ENCODE assay signal across 24 cellular contexts in genomic region chrY:19869715-19870114, GRCh38.
DNase-seq lines count a peak whose midpoint lies in the region; ATAC-seq, FAIRE-seq and TF ChIP-seq lines count a peak whose summit lies in the region.
"Had no signal": no experiment of that assay in that cellular context is flagged by ENCODE, and none has a peak within 500 bp of the region (broad histone marks: within the 10 kb centered on the region; RNA-seq: fewer than 3 reads in every experiment).

No MANE protein-coding gene starts in this region.

- DNase-seq in HepG2 (ENCODE audit: low spot score) (no peak), right lobe of liver (no peak), KBM-7 (peak; percentile 94), thoracic aorta (ENCODE audit: low spot score) (no peak), breast epithelium (ENCODE audit: low spot score in 2 of 2) (no peak), NOMO-1 (lab: John Stamatoyannopoulos, UW; ENCODE audit: unreplicated experiment in 2 of 2) (no peak)
- no peak for DNase-seq in activated naive CD8-positive, alpha-beta T cell treated with anti-CD3 and anti-CD28 coated beads, Interleukin-2, amount 10 ng/mL, durations not matched to agents 7 days and 5 days
- DNase-seq: DND-41; effector CD4-positive, alpha-beta T cell; erythroblast; foreskin fibroblast; immature natural killer cell; NCI-H1105; NCI-H2081 treated with DMSO at 0.1 percent for 48 hours; NCI-H446 treated with DMSO at 0.1 percent for 48 hours; nephron progenitor cell; PC-9; testis had no signal

- intact Hi-C loops in HepG2 (cut with micrococcal nuclease; ENCODE audit: unreplicated experiment) (no loop called here), right lobe of liver (cut with DNase I) (no loop called here), breast epithelium (cut with DNase I; ENCODE audit: low total_unique reads) (no loop called here)

- TF ChIP-seq EP300 in HepG2 (IDR thresholded peaks at IDR 0.05; ENCODE audit: low read depth in 2 of 2, low read length in 2 of 2) = no peak
- TF ChIP-seq EP300 in HepG2 (CRISPR knock-in tag; IDR thresholded peaks at IDR 0.05; ENCODE audit: borderline replicate concordance) = no peak

- no peaks in the 10 kb centered on the region for H3K36me3 Mint-ChIP-seq in activated naive CD8-positive, alpha-beta T cell treated with anti-CD3 and anti-CD28 coated beads, Interleukin-2, amount 10 ng/mL, durations not matched to agents 7 days and 5 days
- H3K36me3 Mint-ChIP-seq: immature natural killer cell, mesothelial cell of epicardium had no signal

- H3K4me2 ChIP-seq in HepG2 (ENCODE audit: low read depth, low read length) = peak overlapping the region; percentile 39; the same call in 1 of the 2 replicates
- H3K4me2 ChIP-seq: PC-9 had no signal

- ATAC-seq in HepG2 (peak; percentile 58), right lobe of liver (no peak), thoracic aorta (ENCODE audit: insufficient number of reproducible peaks, low FRiP score, low read depth) (no peak), HG03432 (IDR thresholded peaks at IDR 0.05; ENCODE audit: unreplicated experiment) (no peak)
- ATAC-seq in activated naive CD8-positive, alpha-beta T cell treated with anti-CD3 and anti-CD28 coated beads, Interleukin-2, amount 10 ng/mL, durations not matched to agents 7 days and 5 days (ENCODE audit: low read depth) = no peak
- ATAC-seq: left lobe of liver, sciatic nerve had no signal

- peak overlapping the region; percentile 30 for H3K4me3 Mint-ChIP-seq in activated naive CD8-positive, alpha-beta T cell treated with anti-CD3 and anti-CD28 coated beads, Interleukin-2, amount 10 ng/mL, durations not matched to agents 7 days and 5 days
- H3K4me3 Mint-ChIP-seq: mesothelial cell of epicardium, nephron progenitor cell had no signal

- no peaks in the 10 kb centered on the region for H3K27me3 Mint-ChIP-seq in activated naive CD8-positive, alpha-beta T cell treated with anti-CD3 and anti-CD28 coated beads, Interleukin-2, amount 10 ng/mL, durations not matched to agents 7 days and 5 days

- H3K9me3 Mint-ChIP-seq in activated naive CD8-positive, alpha-beta T cell treated with anti-CD3 and anti-CD28 coated beads, Interleukin-2, amount 10 ng/mL, durations not matched to agents 7 days and 5 days = no peaks in the 10 kb centered on the region
- H3K9me3 Mint-ChIP-seq: immature natural killer cell, mesothelial cell of epicardium, nephron progenitor cell had no signal

- H3K27ac Mint-ChIP-seq in activated naive CD8-positive, alpha-beta T cell treated with anti-CD3 and anti-CD28 coated beads, Interleukin-2, amount 10 ng/mL, durations not matched to agents 7 days and 5 days = no peak overlapping the region
- H3K27ac Mint-ChIP-seq: immature natural killer cell, mesothelial cell of epicardium, nephron progenitor cell had no signal

- FAIRE-seq in HepG2 (lab: Jason Lieb, UNC) = no peak

- no peak overlapping the region for H2AFZ ChIP-seq in HepG2 (ENCODE audit: low read length)
- H2AFZ ChIP-seq: PC-9 had no signal

- no peaks in the 10 kb centered on the region for H3K4me1 Mint-ChIP-seq in activated naive CD8-positive, alpha-beta T cell treated with anti-CD3 and anti-CD28 coated beads, Interleukin-2, amount 10 ng/mL, durations not matched to agents 7 days and 5 days
- H3K4me1 Mint-ChIP-seq: immature natural killer cell, mesothelial cell of epicardium, nephron progenitor cell had no signal

- TF ChIP-seq CTCF in HepG2 (CRISPR knock-in tag; IDR thresholded peaks at IDR 0.05) (no peak), right lobe of liver (IDR thresholded peaks at IDR 0.05) (no peak), thoracic aorta (IDR thresholded peaks at IDR 0.05) (no peak), breast epithelium (IDR thresholded peaks at IDR 0.05) (no peak)

- H3K4me1 ChIP-seq in HepG2 (ENCODE audit: insufficient read depth, low read length) (no peaks in the 10 kb centered on the region), right lobe of liver (no peaks in the 10 kb centered on the region), thoracic aorta (ENCODE audit: control insufficient read depth in 1 of 2, low read depth in 2 of 2) (no peaks in the 10 kb centered on the region), breast epithelium (no peaks in the 10 kb centered on the region)
- H3K4me1 ChIP-seq: SJSA1, testis had no signal

- H3K79me2 ChIP-seq in HepG2 (ENCODE audit: insufficient read depth, low read length) = no peaks in the 10 kb centered on the region

- POLR2A ChIA-PET in HepG2 (lab: Yijun Ruan, JAX) = no interaction called here
- POLR2A ChIA-PET in activated naive CD8-positive, alpha-beta T cell treated with anti-CD3 and anti-CD28 coated beads, Interleukin-2, amount 10 ng/mL, durations not matched to agents 7 days and 5 days (lab: Charles Lee) = no interaction called here

- BruUV-seq in HepG2 (replicated peaks; lab: Mats Ljungman, UMichigan) = no TSS peak

- in situ Hi-C loops in HepG2 (cut with HindIII; ENCODE audit: extremely low pct_ligation_motif_present, low pct_unique_long_range_greater_than_20kb) (no loop called here), KBM-7 (cut with MboI; ENCODE audit: low pct_unique_long_range_greater_than_20kb, low sequenced_read_pairs) (no loop called here)

- no peaks in the 10 kb centered on the region for H3K27me3 ChIP-seq in HepG2 (ENCODE audit: control insufficient read depth in 1 of 2, insufficient read depth in 2 of 2, low read length in 2 of 2)
- H3K27me3 ChIP-seq in right lobe of liver = no peaks in the 10 kb centered on the region
- H3K27me3 ChIP-seq in thoracic aorta (replicated peaks; ENCODE audit: insufficient read depth) = no peaks in the 10 kb centered on the region
- no peaks in the 10 kb centered on the region for H3K27me3 ChIP-seq in breast epithelium
- H3K27me3 ChIP-seq: SJSA1, testis had no signal

- no peaks in the 10 kb centered on the region for H4K20me1 ChIP-seq in HepG2 (ENCODE audit: insufficient read depth, low read length)

- H3K4me3 ChIP-seq in HepG2 (replicated peaks in 1 of 3; ENCODE audit: insufficient read depth in 1 of 3, low read depth in 2 of 3, low read length in 3 of 3) (peak overlapping the region in 2 of 3 experiments; percentile 16 to 26; a peak in 1 of 6 replicates), right lobe of liver (no peak overlapping the region), thoracic aorta (peak overlapping the region; percentile 66), breast epithelium (peak overlapping the region in 1 of 3 donors; percentile 1)
- H3K4me3 ChIP-seq: PC-9, SJSA1 had no signal

- no peaks in the 10 kb centered on the region for H3K9me3 ChIP-seq in HepG2 (ENCODE audit: low read length)
- H3K9me3 ChIP-seq in right lobe of liver = no peaks in the 10 kb centered on the region
- no peaks in the 10 kb centered on the region for H3K9me3 ChIP-seq in thoracic aorta
- no peaks in the 10 kb centered on the region for H3K9me3 ChIP-seq in breast epithelium
- H3K9me3 ChIP-seq: SJSA1, testis had no signal

- CTCF ChIA-PET in HepG2 (lab: Yijun Ruan, JAX; ENCODE audit: low intra/inter-chr PET ratio, low total read pairs) = no interaction called here

- H3K9ac ChIP-seq in HepG2 (ENCODE audit: insufficient read depth, low read depth, low read length) = no peak overlapping the region

- no peak overlapping the region for H3K27ac ChIP-seq in HepG2 (ENCODE audit: extremely low read length, insufficient read depth, low read length)
- H3K27ac ChIP-seq in right lobe of liver = no peak overlapping the region
- peak overlapping the region in 1 of 2 donors; percentile 44 for H3K27ac ChIP-seq in thoracic aorta
- H3K27ac ChIP-seq in breast epithelium = no peak overlapping the region
- H3K27ac ChIP-seq: PC-9, SJSA1, testis, VCaP had no signal

- TF ChIP-seq POLR2A in HepG2 (IDR thresholded peaks at IDR 0.05; ENCODE audit: insufficient read depth in 1 of 2, low read depth in 2 of 2, low read length in 2 of 2) (no peak), right lobe of liver (IDR thresholded peaks at IDR 0.05) (no peak), breast epithelium (IDR thresholded peaks at IDR 0.05) (no peak)

- H3K36me3 ChIP-seq in HepG2 (replicated peaks in 1 of 2; ENCODE audit: control insufficient read depth in 1 of 2, insufficient read depth in 2 of 2, low read length in 2 of 2) (no peaks in the 10 kb centered on the region), right lobe of liver (no peaks in the 10 kb centered on the region), thoracic aorta (no peaks in the 10 kb centered on the region), breast epithelium (no peaks in the 10 kb centered on the region)
- H3K36me3 ChIP-seq: SJSA1 had no signal

- 1% methylated on average over 9 of the region's 14 CpGs for WGBS in HepG2 (ENCODE audit: low lambda C conversion rate)
- WGBS in right lobe of liver (ENCODE audit: insufficient coverage, low coverage, low lambda C conversion rate, missing lambda C conversion rate) = no CpG with 5 or more reads among the region's 14 CpGs

- no peak for TF ChIP-seq RAD21 in HepG2 (CRISPR knock-in tag; IDR thresholded peaks at IDR 0.05)

TF ChIP-seq in HepG2, 621 proteins besides CTCF, POLR2A, EP300 and RAD21:
- TF ChIP-seq GATAD1 (CRISPR knock-in tag; IDR thresholded peaks at IDR 0.05) (no peak), ZZZ3 (CRISPR knock-in tag; IDR thresholded peaks at IDR 0.05; ENCODE audit: borderline replicate concordance) (no peak), SATB2 (CRISPR knock-in tag; IDR thresholded peaks at IDR 0.05) (no peak), ZNF776 (CRISPR knock-in tag; IDR thresholded peaks at IDR 0.05) (no peak), FOXC1 (CRISPR knock-in tag; IDR thresholded peaks at IDR 0.05; ENCODE audit: borderline replicate concordance) (no peak), FOXP1 (IDR thresholded peaks at IDR 0.05) (no peak), FOXP1 (CRISPR knock-in tag; IDR thresholded peaks at IDR 0.05) (no peak), CENPT (CRISPR knock-in tag; IDR thresholded peaks at IDR 0.05; ENCODE audit: low read depth) (no peak)

Comparison
In these comparisons a context has a peak if more than half of its experiments do, and no peak if none do; other contexts are left out.
1. H3K4me3 ChIP-seq: peak in HepG2 (2 of 3) and thoracic aorta (single experiment); none in right lobe of liver (0 of 3).